Comparison of ENCODE assay signal across 25 cellular contexts in genomic region chr13:83214452-83214851, GRCh38.
"Had no signal": no experiment of that assay in that cellular context is flagged by ENCODE, and none has a peak within 500 bp of the region (broad histone marks: within the 10 kb centered on the region; RNA-seq: fewer than 3 reads in every experiment).

No MANE protein-coding gene starts in this region.

- H3K27ac ChIP-seq: cardiac muscle cell, Peyer's patch, RWPE1 had no signal

- H3K27ac Mint-ChIP-seq: activated CD8-positive, alpha-beta memory T cell treated with anti-CD3 and anti-CD28 coated beads, Interleukin-2, amount 10 ng/mL, durations not matched to agents 7 days and 5 days; activated naive CD4-positive, alpha-beta T cell treated with anti-CD3 and anti-CD28 coated beads, Interleukin-2, amount 50 U/mL, for 72 hours; activated naive CD8-positive, alpha-beta T cell treated with anti-CD3 and anti-CD28 coated beads, Interleukin-2, amount 50 U/mL, for 24 hours; activated T-cell treated with anti-CD3 and anti-CD28 coated beads, Interleukin-2, amount 50 U/mL, for 24 hours; activated T-helper 1 cell treated with anti-CD3 and anti-CD28 coated beads, Interleukin-12 subunit alpha, Interleukin-12 subunit beta, Interleukin-2, Interleukin-4 antibody, amounts not matched to agents 30 ng/mL and 10 ng/mL and 1 ng/mL, durations not matched to agents 14 hours and 24 hours and 36 hours; brain; T-helper 17 cell; WTC11 had no signal

- H3K4me1 ChIP-seq: Peyer's patch had no signal

- H3K36me3 Mint-ChIP-seq: activated CD8-positive, alpha-beta memory T cell treated with anti-CD3 and anti-CD28 coated beads, Interleukin-2, amount 10 ng/mL, durations not matched to agents 7 days and 5 days; activated naive CD4-positive, alpha-beta T cell treated with anti-CD3 and anti-CD28 coated beads, Interleukin-2, amount 50 U/mL, for 72 hours; brain; WTC11 had no signal

- H3K27me3 Mint-ChIP-seq: activated CD8-positive, alpha-beta memory T cell treated with anti-CD3 and anti-CD28 coated beads, Interleukin-2, amount 10 ng/mL, durations not matched to agents 7 days and 5 days; activated naive CD8-positive, alpha-beta T cell treated with anti-CD3 and anti-CD28 coated beads, Interleukin-2, amount 50 U/mL, for 24 hours; activated T-cell treated with anti-CD3 and anti-CD28 coated beads, Interleukin-2, amount 50 U/mL, for 24 hours; brain; T-helper 17 cell had no signal

- ATAC-seq: activated CD8-positive, alpha-beta memory T cell treated with anti-CD3 and anti-CD28 coated beads, Interleukin-2, amount 10 ng/mL, durations not matched to agents 7 days and 5 days; activated naive CD4-positive, alpha-beta T cell treated with anti-CD3 and anti-CD28 coated beads, Interleukin-2, amount 50 U/mL, for 72 hours; activated naive CD8-positive, alpha-beta T cell treated with anti-CD3 and anti-CD28 coated beads, Interleukin-2, amount 50 U/mL, for 24 hours; T-helper 17 cell; WTC11 had no signal

- DNase-seq: activated CD4-positive, alpha-beta T cell treated with anti-CD3 and anti-CD28 coated beads for 48 hours; activated CD4-positive, alpha-beta T cell treated with anti-CD3 and anti-CD28 coated beads, Interleukin-2, amount 50 U/mL, for 4 hours; activated CD4-positive, CD25-positive, alpha-beta regulatory T cell treated with anti-CD3 and anti-CD28 coated beads, Interleukin-2, amount 50 U/mL, for 72 hours; activated CD8-positive, alpha-beta memory T cell treated with anti-CD3 and anti-CD28 coated beads, Interleukin-2, amount 10 ng/mL, durations not matched to agents 7 days and 5 days; activated effector memory CD4-positive, alpha-beta T cell treated with anti-CD3 and anti-CD28 coated beads, Interleukin-2, amount 50 U/mL, for 16 hours; activated naive CD4-positive, alpha-beta T cell treated with Interleukin-2 at 50 U/mL for 16 hours; activated naive CD8-positive, alpha-beta T cell treated with anti-CD3 and anti-CD28 coated beads, Interleukin-2, amount 50 U/mL, for 24 hours; activated T-cell treated with anti-CD3 and anti-CD28 coated beads, Interleukin-2, amount 50 U/mL, for 24 hours; amygdala; NCI-H146; NCI-H187 treated with DMSO at 0.1 percent for 48 hours; NCI-H2081 treated with DMSO at 0.1 percent for 48 hours; NCI-H446; NCI-H524; Peyer's patch; SHP77; T-helper 17 cell; T-helper 9 cell had no signal

- H3K4me3 Mint-ChIP-seq: activated CD8-positive, alpha-beta memory T cell treated with anti-CD3 and anti-CD28 coated beads, Interleukin-2, amount 10 ng/mL, durations not matched to agents 7 days and 5 days; activated naive CD8-positive, alpha-beta T cell treated with anti-CD3 and anti-CD28 coated beads, Interleukin-2, amount 50 U/mL, for 24 hours; activated T-cell treated with anti-CD3 and anti-CD28 coated beads, Interleukin-2, amount 50 U/mL, for 24 hours; activated T-helper 1 cell treated with anti-CD3 and anti-CD28 coated beads, Interleukin-12 subunit alpha, Interleukin-12 subunit beta, Interleukin-2, Interleukin-4 antibody, amounts not matched to agents 30 ng/mL and 10 ng/mL and 1 ng/mL, durations not matched to agents 14 hours and 24 hours and 36 hours; brain; T-helper 17 cell; WTC11 had no signal

- H3K36me3 ChIP-seq: cardiac muscle cell, Peyer's patch, SJSA1 had no signal

- H3K27me3 ChIP-seq: cardiac muscle cell, Peyer's patch, SJSA1 had no signal

- H3K4me1 Mint-ChIP-seq: activated CD8-positive, alpha-beta memory T cell treated with anti-CD3 and anti-CD28 coated beads, Interleukin-2, amount 10 ng/mL, durations not matched to agents 7 days and 5 days; activated naive CD8-positive, alpha-beta T cell treated with anti-CD3 and anti-CD28 coated beads, Interleukin-2, amount 50 U/mL, for 24 hours; brain; T-helper 17 cell had no signal

- H3K4me3 ChIP-seq: cardiac muscle cell, Peyer's patch, SJSA1 had no signal
